ENCODE assay signal across 11 cellular contexts in genomic region chr4:85741921-85742591, GRCh38.
DNase-seq lines count a peak whose midpoint lies in the region; ATAC-seq, FAIRE-seq and TF ChIP-seq lines count a peak whose summit lies in the region.
"Had no signal": no experiment of that assay in that cellular context is flagged by ENCODE, and none has a peak within 500 bp of the region (broad histone marks: within the 10 kb centered on the region; RNA-seq: fewer than 3 reads in every experiment).

No MANE protein-coding gene starts in this region.

- intact Hi-C loops in right lobe of liver (cut with DNase I) (loop anchor here in 1 of 2 donors (10.0 kb wide), 1 partner anchor 587 kb away; no protein-coding TSS in a partner anchor), HepG2 (cut with micrococcal nuclease; ENCODE audit: unreplicated experiment) (loop anchor here (5.0 kb wide), 1 partner anchor 1125 kb away; no protein-coding TSS in a partner anchor), adrenal gland (cut with DNase I) (no loop called here)

- BruUV-seq in HepG2 (replicated peaks; lab: Mats Ljungman, UMichigan): no TSS peak

- no peak overlapping the region for H3K27ac ChIP-seq in right lobe of liver
- H3K27ac ChIP-seq in HepG2 (ENCODE audit: extremely low read length, insufficient read depth, low read length): no peak overlapping the region
- H3K27ac ChIP-seq in adrenal gland: peak overlapping the region in 2 of 5 donors; percentile 0 to 6
- H3K27ac ChIP-seq: parathyroid adenoma had no signal

- H3K4me3 ChIP-seq in right lobe of liver (no peak overlapping the region), HepG2 (replicated peaks in 1 of 3; ENCODE audit: insufficient read depth in 1 of 3, low read depth in 2 of 3, low read length in 3 of 3) (no peak overlapping the region), adrenal gland (no peak overlapping the region)

- CTCF ChIA-PET in HepG2 (lab: Yijun Ruan, JAX; ENCODE audit: low intra/inter-chr PET ratio, low total read pairs): no interaction called here
- CTCF ChIA-PET in GM10248 (lab: Yijun Ruan, JAX): interaction anchor here (0.9 to 2.4 kb wide), 3 partner anchors 11 to 236 kb away, joined by 3 to 9 read pairs (median 3); no protein-coding TSS in a partner anchor

- no peak overlapping the region for H3K4me2 ChIP-seq in HepG2 (ENCODE audit: low read depth, low read length)

- no peak for TF ChIP-seq RAD21 in HepG2 (CRISPR knock-in tag; IDR thresholded peaks at IDR 0.05)

- H3K27me3 ChIP-seq in right lobe of liver (no peaks in the 10 kb centered on the region), HepG2 (ENCODE audit: control insufficient read depth in 1 of 2, insufficient read depth in 2 of 2, low read length in 2 of 2) (no peaks in the 10 kb centered on the region), adrenal gland (peaks cover under 1% of the 10 kb centered on the region)

- TF ChIP-seq CTCF in right lobe of liver (IDR thresholded peaks at IDR 0.05): no peak
- no peak for TF ChIP-seq CTCF in HepG2 (CRISPR knock-in tag; IDR thresholded peaks at IDR 0.05)
- TF ChIP-seq CTCF in adrenal gland (IDR thresholded peaks at IDR 0.05): no peak
- no peak for TF ChIP-seq CTCF in GM10248 (IDR thresholded peaks at IDR 0.05; ENCODE audit: control extremely low read depth, extremely low read depth, low read depth, missing control alignments)

- H3K4me1 ChIP-seq in right lobe of liver (no peaks in the 10 kb centered on the region), HepG2 (ENCODE audit: insufficient read depth, low read length) (no peaks in the 10 kb centered on the region), adrenal gland (replicated peaks in 1 of 2) (no peaks in the 10 kb centered on the region)
- H3K4me1 ChIP-seq: parathyroid adenoma had no signal

- 71% methylated on average over 5 of the region's 5 CpGs for WGBS in right lobe of liver (ENCODE audit: insufficient coverage, low coverage, low lambda C conversion rate, missing lambda C conversion rate)
- WGBS in HepG2 (ENCODE audit: low lambda C conversion rate): 66% methylated on average over 5 of the region's 5 CpGs
- WGBS in adrenal gland, 4 donors: 58 to 62% (median 60%) methylated on average over 5 of the region's 5 CpGs

- peak; percentile 30 to 52 (median 52) for DNase-seq in right lobe of liver
- no peak for DNase-seq in HepG2 (ENCODE audit: low spot score)
- peak; percentile 23 to 61 (median 43) for DNase-seq in adrenal gland
- peak; percentile 77 for DNase-seq in medulla oblongata (ENCODE audit: extremely low spot score)
- no peak for DNase-seq in kidney tubule cell (ENCODE audit: low spot score)
- DNase-seq in dedifferentiated amniotic fluid mesenchymal stem cell (ENCODE audit: extremely low spot score): no peak
- no peak for DNase-seq in GM10248 (ENCODE audit: extremely low spot score)
- DNase-seq: activated gamma-delta T cell, T-helper 9 cell had no signal

- POLR2A ChIA-PET in HepG2 (lab: Yijun Ruan, JAX) (no interaction called here), GM10248 (lab: Yijun Ruan, JAX) (no interaction called here)

- in situ Hi-C loops in HepG2 (cut with HindIII; ENCODE audit: extremely low pct_ligation_motif_present, low pct_unique_long_range_greater_than_20kb): loop anchor here (25.0 kb wide), 1 partner anchor 605 kb away; no protein-coding TSS in a partner anchor

- no peak for TF ChIP-seq POLR2A in right lobe of liver (IDR thresholded peaks at IDR 0.05)
- TF ChIP-seq POLR2A in HepG2 (IDR thresholded peaks at IDR 0.05; ENCODE audit: insufficient read depth in 1 of 2, low read depth in 2 of 2, low read length in 2 of 2): no peak
- TF ChIP-seq POLR2A in adrenal gland (IDR thresholded peaks at IDR 0.05): no peak

- no peaks in the 10 kb centered on the region for H4K20me1 ChIP-seq in HepG2 (ENCODE audit: insufficient read depth, low read length)

- H3K36me3 ChIP-seq in right lobe of liver (no peaks in the 10 kb centered on the region), HepG2 (replicated peaks in 1 of 2; ENCODE audit: control insufficient read depth in 1 of 2, insufficient read depth in 2 of 2, low read length in 2 of 2) (no peaks in the 10 kb centered on the region), adrenal gland (replicated peaks in 1 of 2) (no peaks in the 10 kb centered on the region)

- H3K79me2 ChIP-seq in HepG2 (ENCODE audit: insufficient read depth, low read length): no peaks in the 10 kb centered on the region
- H3K79me2 ChIP-seq: parathyroid adenoma had no signal

- H3K9me3 ChIP-seq in right lobe of liver (no peaks in the 10 kb centered on the region), HepG2 (ENCODE audit: low read length) (no peaks in the 10 kb centered on the region), adrenal gland (replicated peaks in 1 of 3) (no peaks in the 10 kb centered on the region)

- H2AFZ ChIP-seq in HepG2 (ENCODE audit: low read length): no peak overlapping the region
- H2AFZ ChIP-seq: parathyroid adenoma had no signal

- H3K9ac ChIP-seq in HepG2 (ENCODE audit: insufficient read depth, low read depth, low read length): no peak overlapping the region
- H3K9ac ChIP-seq: parathyroid adenoma had no signal

- no peak for FAIRE-seq in HepG2 (lab: Jason Lieb, UNC)

- ATAC-seq in right lobe of liver: peak in 1 of 4 donors; percentile 12
- ATAC-seq in HepG2: no peak
- no peak for ATAC-seq in HG03159 (IDR thresholded peaks at IDR 0.05; ENCODE audit: unreplicated experiment)

- TF ChIP-seq EP300 in HepG2 (IDR thresholded peaks at IDR 0.05; ENCODE audit: low read depth in 2 of 2, low read length in 2 of 2) (no peak), HepG2 (CRISPR knock-in tag; IDR thresholded peaks at IDR 0.05; ENCODE audit: borderline replicate concordance) (no peak)

TF ChIP-seq in HepG2, 621 proteins besides CTCF, POLR2A, EP300 and RAD21 (continues in another document):
- TF ChIP-seq, protein P1, sequence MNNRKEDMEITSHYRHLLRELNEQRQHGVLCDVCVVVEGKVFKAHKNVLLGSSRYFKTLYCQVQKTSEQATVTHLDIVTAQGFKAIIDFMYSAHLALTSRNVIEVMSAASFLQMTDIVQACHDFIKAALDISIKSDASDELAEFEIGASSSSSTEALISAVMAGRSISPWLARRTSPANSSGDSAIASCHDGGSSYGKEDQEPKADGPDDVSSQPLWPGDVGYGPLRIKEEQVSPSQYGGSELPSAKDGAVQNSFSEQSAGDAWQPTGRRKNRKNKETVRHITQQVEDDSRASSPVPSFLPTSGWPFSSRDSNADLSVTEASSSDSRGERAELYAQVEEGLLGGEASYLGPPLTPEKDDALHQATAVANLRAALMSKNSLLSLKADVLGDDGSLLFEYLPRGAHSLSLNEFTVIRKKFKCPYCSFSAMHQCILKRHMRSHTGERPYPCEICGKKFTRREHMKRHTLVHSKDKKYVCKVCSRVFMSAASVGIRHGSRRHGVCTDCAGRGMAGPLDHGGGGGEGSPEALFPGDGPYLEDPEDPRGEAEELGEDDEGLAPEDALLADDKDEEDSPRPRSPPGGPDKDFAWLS (CRISPR knock-in tag; IDR thresholded peaks at IDR 0.05; ENCODE audit: borderline replicate concordance): no peak
- TF ChIP-seq GTF2F1 (IDR thresholded peaks at IDR 0.05; ENCODE audit: low read length) (no peak), ZNF281 (CRISPR knock-in tag; IDR thresholded peaks at IDR 0.05; ENCODE audit: borderline replicate concordance) (no peak), PRDM10 (CRISPR knock-in tag; IDR thresholded peaks at IDR 0.05; ENCODE audit: low read depth) (no peak)

Comparison
In these comparisons a context has a peak if more than half of its experiments do, and no peak if none do; other contexts are left out.
1. DNase-seq: peak in right lobe of liver (3 of 3), adrenal gland (7 of 7) and medulla oblongata (single experiment); none in HepG2 (single experiment), kidney tubule cell (single experiment), dedifferentiated amniotic fluid mesenchymal stem cell (single experiment) and GM10248 (single experiment).